ENCODE assay signal across 8 cellular contexts in genomic region chr9:107489687-107490605, GRCh38.
A peak's percentile ranks its signal among the peaks of the same experiment; 100 is the strongest.
DNase-seq lines count a peak whose midpoint lies in the region; ATAC-seq, FAIRE-seq and TF ChIP-seq lines count a peak whose summit lies in the region.

KLF4 (minus strand) TSS chr9:107489769; CDS start chr9:107489172, 597 bp downstream.

- no peaks in the 10 kb centered on the region for H3K9me3 Mint-ChIP-seq in nephron

- peaks cover 31% of the 10 kb centered on the region for H3K4me1 Mint-ChIP-seq in nephron

- peaks cover 91% of the 10 kb centered on the region for H3K27me3 Mint-ChIP-seq in nephron (ENCODE audit: low read depth)

- peak within 1 kb of the TSS; percentile 86 to 93 (median 91) for H3K4me3 Mint-ChIP-seq in nephron

- TF ChIP-seq CTCF in foreskin fibroblast (IDR thresholded peaks at IDR 0.05; ENCODE audit: low read depth, low read length): no peak
- TF ChIP-seq CTCF in nephron (IDR thresholded peaks at IDR 0.05; ENCODE audit: unreplicated experiment in 3 of 3): no peak

- peak within 1 kb of the TSS; percentile 49 to 54 (median 52) for H3K27ac Mint-ChIP-seq in nephron

- no peaks in the 10 kb centered on the region for H3K36me3 Mint-ChIP-seq in nephron (ENCODE audit: low read depth)

- ATAC-seq in GM21528 (IDR thresholded peaks at IDR 0.05; ENCODE audit: low FRiP score, unreplicated experiment): peak; percentile 82
- ATAC-seq in stimulated activated naive CD8-positive, alpha-beta T cell treated with anti-CD3 and anti-CD28 coated beads, Interleukin-15, Interleukin-2, amounts not matched to agents 100 U/mL and 50 U/mL, for 24 hours: peak; percentile 78

- no peak for FAIRE-seq in RCC 7860 (lab: Jason Lieb, UNC)

- DNase-seq in COR-L47 (lab: John Stamatoyannopoulos, UW) (peak; percentile 91), HuH-7.5 (ENCODE audit: low spot score) (peak; percentile 94), RCC 7860 (ENCODE audit: low spot score) (peak; percentile 85), foreskin fibroblast (peak; percentile 91 to 97)
- DNase-seq in activated gamma-delta T cell treated with anti-CD3 and anti-CD28 coated beads, Interleukin-2, amount 50 U/mL, for 16 hours (ENCODE audit: low read depth): peak; percentile 22
- DNase-seq in stimulated activated naive CD8-positive, alpha-beta T cell treated with anti-CD3 and anti-CD28 coated beads, Interleukin-15, Interleukin-2, amounts not matched to agents 100 U/mL and 50 U/mL, for 24 hours: peak; percentile 81

- peak within 1 kb of the TSS; percentile 94 to 98 for H3K4me3 ChIP-seq in foreskin fibroblast (ENCODE audit: low read depth in 1 of 2, low read length in 2 of 2)

Comparison
In these comparisons a context has a peak if more than half of its experiments do, and no peak if none do; other contexts are left out.
1. Peak in every context shown above with its lines: DNase-seq, ATAC-seq and H3K4me3 ChIP-seq.
2. DNase-seq: peak in every context shown above with its lines; median percentile 94 in HuH-7.5; 94 in foreskin fibroblast; 91 in COR-L47; 85 in RCC 7860; 81 in stimulated activated naive CD8-positive, alpha-beta T cell treated with anti-CD3 and anti-CD28 coated beads, Interleukin-15, Interleukin-2, amounts not matched to agents 100 U/mL and 50 U/mL, for 24 hours; 22 in activated gamma-delta T cell treated with anti-CD3 and anti-CD28 coated beads, Interleukin-2, amount 50 U/mL, for 16 hours.